In the genomic region with DNA sequence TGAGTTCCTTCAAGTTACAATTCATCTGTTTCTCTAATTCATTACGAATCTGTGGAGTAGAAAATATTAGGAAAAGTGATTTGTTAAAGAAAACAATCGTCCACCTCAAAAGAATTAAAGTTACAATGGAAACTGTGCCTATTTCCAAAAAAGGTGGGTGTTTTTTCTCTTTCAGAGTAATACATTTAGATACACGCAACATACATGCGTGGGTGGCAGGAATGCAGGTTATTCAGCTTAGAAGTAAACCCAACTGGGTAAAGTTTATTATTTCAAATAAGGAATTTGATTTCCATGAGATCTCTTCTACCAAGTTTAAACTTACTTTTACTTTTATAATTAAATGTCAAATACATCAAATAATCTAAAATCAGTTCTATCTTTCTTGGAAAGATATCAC, we compare ENCODE assay signal across 11 cellular contexts. TPM values are rescaled to one million over a fixed set of nuclear protein-coding genes. Genes with fewer than 3 reads are reported as not detected.
A peak's percentile ranks its signal among the peaks of the same experiment; 100 is the strongest.
DNase-seq lines count a peak whose midpoint lies in the region; ATAC-seq and TF ChIP-seq lines count a peak whose summit lies in the region.
"Had no signal": no experiment of that assay in that cellular context is flagged by ENCODE, and none has a peak within 500 bp of the region (broad histone marks: within the 10 kb centered on the region; RNA-seq: fewer than 3 reads in every experiment).

No MANE protein-coding gene starts in this region.

- no peaks in the 10 kb centered on the region for H3K27me3 Mint-ChIP-seq in CD4-positive, alpha-beta T cell

- no peaks in the 10 kb centered on the region for H3K9me3 Mint-ChIP-seq in CD4-positive, alpha-beta T cell

- peaks cover 66% of the 10 kb centered on the region for H3K36me3 ChIP-seq in left ventricle myocardium inferior
- peaks cover 73% of the 10 kb centered on the region for H3K36me3 ChIP-seq in neutrophil
- H3K36me3 ChIP-seq in aorta (ENCODE audit: control insufficient read depth in 1 of 2, insufficient read depth in 2 of 2, low read length in 1 of 2) = peaks cover 0 to 16% of the 10 kb centered on the region in 2 donors
- peaks cover 0 to 96% of the 10 kb centered on the region in 2 donors for H3K36me3 ChIP-seq in left lung

- H3K27me3 ChIP-seq in left ventricle myocardium inferior (ENCODE audit: low read depth) = no peaks in the 10 kb centered on the region
- H3K27me3 ChIP-seq in neutrophil = no peaks in the 10 kb centered on the region
- no peaks in the 10 kb centered on the region for H3K27me3 ChIP-seq in aorta (ENCODE audit: control insufficient read depth in 1 of 2, insufficient read depth in 2 of 2, low read length in 1 of 2)
- no peaks in the 10 kb centered on the region for H3K27me3 ChIP-seq in CD4-positive, alpha-beta T cell (ENCODE audit: control insufficient read depth, insufficient read depth, low read length)
- no peaks in the 10 kb centered on the region for H3K27me3 ChIP-seq in left lung
- H3K27me3 ChIP-seq: BE2C had no signal

- DNase-seq in left ventricle myocardium inferior = no peak
- DNase-seq in Right ventricle myocardium inferior (ENCODE audit: missing footprints) = no peak
- DNase-seq in coronary artery (ENCODE audit: low spot score) = no peak
- no peak for DNase-seq in aorta
- DNase-seq in CD4-positive, alpha-beta T cell = no peak
- no peak for DNase-seq in left lung
- DNase-seq in T-helper 2 cell = no peak
- DNase-seq: Kasumi-1 had no signal

- ATAC-seq in Right ventricle myocardium inferior (no peak), aorta (ENCODE audit: low FRiP score) (no peak), left lung (no peak)
- no peak for ATAC-seq in CD4-positive, alpha-beta T cell (ENCODE audit: poor library complexity)

- WGBS in aorta, 2 donors = 9 to 14% methylated on average over 4 of the region's 4 CpGs

- POLR2A ChIA-PET in CD4-positive, alpha-beta T cell (lab: Charles Lee) = interaction anchor here (1.4 kb wide), 1 partner anchor 243 kb away, joined by 4 read pairs; the partner anchor contains the start of gene ISCU

- CTCF ChIA-PET in CD4-positive, alpha-beta T cell (lab: Charles Lee) = interaction anchor here (2.5 to 7.3 kb wide), 3 partner anchors 140 to 243 kb away, joined by 11 to 129 read pairs (median 35); partner anchors contain the start of genes ISCU and SART3

- H3K27ac ChIP-seq in left ventricle myocardium inferior (replicated peaks) = peak overlapping the region; percentile 92
- peak overlapping the region; percentile 88 to 97 for H3K27ac ChIP-seq in coronary artery
- peak overlapping the region; percentile 65 for H3K27ac ChIP-seq in neutrophil
- H3K27ac ChIP-seq in aorta (ENCODE audit: low read depth in 1 of 2, low read length in 2 of 2) = peak overlapping the region; percentile 93 to 98
- H3K27ac ChIP-seq in CD4-positive, alpha-beta T cell (ENCODE audit: low read depth, low read length) = no peak overlapping the region
- peak overlapping the region in 1 of 2 donors; percentile 90 for H3K27ac ChIP-seq in left lung
- H3K27ac ChIP-seq: parathyroid adenoma had no signal

- peaks cover 4% of the 10 kb centered on the region for H3K4me1 Mint-ChIP-seq in CD4-positive, alpha-beta T cell (ENCODE audit: low read depth)

- H3K4me3 Mint-ChIP-seq in CD4-positive, alpha-beta T cell = no peak overlapping the region

- intact Hi-C loops in left ventricle myocardium inferior (cut with micrococcal nuclease) = loop anchor here (10.0 kb wide), 1 partner anchor 50 kb away; the partner anchor contains the start of gene SSH1
- intact Hi-C loops in Right ventricle myocardium inferior (cut with DNase I) = no loop called here
- intact Hi-C loops in aorta (cut with DNase I) = loop anchor here (2.0 to 10.0 kb wide), 3 partner anchors 52 to 290 kb away; partner anchors contain the start of genes ALKBH2 (in 1 of the 2), SSH1 (in 1 of the 2) and UNG (in 1 of the 2)
- intact Hi-C loops in CD4-positive, alpha-beta T cell (cut with DNase I, micrococcal nuclease) = loop anchor here (1.0 to 2.0 kb wide), 2 partner anchors 70 to 188 kb away; no protein-coding TSS in a partner anchor
- intact Hi-C loops in left lung (cut with DNase I) = no loop called here

- TF ChIP-seq CTCF in left ventricle myocardium inferior (IDR thresholded peaks at IDR 0.05; ENCODE audit: borderline replicate concordance) = no peak
- TF ChIP-seq CTCF in coronary artery (IDR thresholded peaks at IDR 0.05) = no peak
- no peak for TF ChIP-seq CTCF in neutrophil (IDR thresholded peaks at IDR 0.05)
- no peak for TF ChIP-seq CTCF in CD4-positive, alpha-beta T cell (IDR thresholded peaks at IDR 0.05)
- no peak for TF ChIP-seq CTCF in left lung (IDR thresholded peaks at IDR 0.05)

- no peak overlapping the region for H3K4me3 ChIP-seq in left ventricle myocardium inferior
- no peak overlapping the region for H3K4me3 ChIP-seq in coronary artery
- H3K4me3 ChIP-seq in neutrophil (ENCODE audit: low read depth in 1 of 2, low read length in 1 of 2) = no peak overlapping the region
- H3K4me3 ChIP-seq in aorta (ENCODE audit: low read length in 2 of 2) = no peak overlapping the region
- no peak overlapping the region for H3K4me3 ChIP-seq in left lung

- no peaks in the 10 kb centered on the region for H3K9me3 ChIP-seq in left ventricle myocardium inferior (replicated peaks)
- no peaks in the 10 kb centered on the region for H3K9me3 ChIP-seq in neutrophil
- H3K9me3 ChIP-seq in aorta (ENCODE audit: control insufficient read depth, low read length) = no peaks in the 10 kb centered on the region
- H3K9me3 ChIP-seq in CD4-positive, alpha-beta T cell (ENCODE audit: control insufficient read depth, low read length) = no peaks in the 10 kb centered on the region
- H3K9me3 ChIP-seq in left lung = no peaks in the 10 kb centered on the region
- H3K9me3 ChIP-seq: BE2C had no signal

- H3K4me1 ChIP-seq in left ventricle myocardium inferior (peaks cover 76% of the 10 kb centered on the region), neutrophil (ENCODE audit: control insufficient read depth in 1 of 2, insufficient read depth in 1 of 2, low read depth in 1 of 2, low read length in 1 of 2) (peaks cover 8 to 9% of the 10 kb centered on the region in 2 experiments), aorta (ENCODE audit: control insufficient read depth in 1 of 2, insufficient read depth in 2 of 2, low read length in 2 of 2) (peaks cover 0 to 5% of the 10 kb centered on the region in 2 donors), left lung (peaks cover 3 to 28% of the 10 kb centered on the region in 2 donors)
- H3K4me1 ChIP-seq: BE2C had no signal

- peaks cover 56% of the 10 kb centered on the region for H3K36me3 Mint-ChIP-seq in CD4-positive, alpha-beta T cell (ENCODE audit: low read depth)

- H3K27ac Mint-ChIP-seq in CD4-positive, alpha-beta T cell = no peak overlapping the region

RNA-seq across cellular contexts. Expression of gene SSH1, which starts 52.2 kb away (rescaled TPM):
- 30.1 TPM for total RNA-seq in left ventricle myocardium inferior
- 30.1 TPM for total RNA-seq in Right ventricle myocardium inferior
- total RNA-seq in aorta = 10 to 100 TPM; 60.4 to 61.6 TPM
- polyA plus RNA-seq in aorta = 10 to 100 TPM in 1 of 2 donors, 1 to 10 TPM in 1; 5.3 to 10.0 TPM
- 10 to 100 TPM; 21.1 to 24.2 TPM for total RNA-seq in CD4-positive, alpha-beta T cell
- total RNA-seq in left lung = 10 to 100 TPM; 43.5 to 48.8 TPM

Comparison
In these comparisons a context has a peak if more than half of its experiments do, and no peak if none do; other contexts are left out.
1. intact Hi-C loops: an anchor here in left ventricle myocardium inferior (10.0 kb wide), aorta (2.0 to 10.0 kb wide) and CD4-positive, alpha-beta T cell (1.0 to 2.0 kb wide); none called in Right ventricle myocardium inferior and left lung.